Comparison of ENCODE assay signal across 8 cellular contexts in genomic region chr19:38263696-38264485, GRCh38. TPM values are rescaled to one million over a fixed set of nuclear protein-coding genes. Genes with fewer than 3 reads are reported as not detected.
DNase-seq lines count a peak whose midpoint lies in the region; ATAC-seq and TF ChIP-seq lines count a peak whose summit lies in the region.

No MANE protein-coding gene starts in this region.

- H3K4me3 Mint-ChIP-seq in natural killer cell treated with Interleukin-12 subunit alpha and Interleukin-12 subunit beta and Interleukin-15 and Interleukin-18, amount 100 ng/mL, for 72 hours: peak overlapping the region; percentile 70
- H3K4me3 Mint-ChIP-seq in stimulated activated naive CD8-positive, alpha-beta T cell treated with anti-CD3 and anti-CD28 coated beads, Interleukin-15, Interleukin-2, amounts not matched to agents 100 ng/mL and 50 ng/mL, for 24 hours: peak overlapping the region; percentile 82

- peaks cover 21 to 36% of the 10 kb centered on the region in 2 donors for H3K27me3 Mint-ChIP-seq in natural killer cell treated with Interleukin-12 subunit alpha and Interleukin-12 subunit beta and Interleukin-15 and Interleukin-18, amount 100 ng/mL, for 72 hours
- H3K27me3 Mint-ChIP-seq in stimulated activated naive CD8-positive, alpha-beta T cell treated with anti-CD3 and anti-CD28 coated beads, Interleukin-15, Interleukin-2, amounts not matched to agents 100 ng/mL and 50 ng/mL, for 24 hours: no peaks in the 10 kb centered on the region

- peak overlapping the region; percentile 62 to 87 for H3K27ac Mint-ChIP-seq in natural killer cell treated with Interleukin-12 subunit alpha and Interleukin-12 subunit beta and Interleukin-15 and Interleukin-18, amount 100 ng/mL, for 72 hours
- peak overlapping the region; percentile 90 for H3K27ac Mint-ChIP-seq in stimulated activated naive CD8-positive, alpha-beta T cell treated with anti-CD3 and anti-CD28 coated beads, Interleukin-15, Interleukin-2, amounts not matched to agents 100 ng/mL and 50 ng/mL, for 24 hours

- H3K4me3 ChIP-seq in AG10803 (ENCODE audit: low read length): peak overlapping the region; percentile 47

- ATAC-seq in GM21576 (IDR thresholded peaks at IDR 0.05; ENCODE audit: unreplicated experiment) (peak; percentile 61), esophagus mucosa (peak; percentile 94)
- ATAC-seq in natural killer cell treated with Interleukin-12 subunit alpha and Interleukin-12 subunit beta and Interleukin-15 and Interleukin-18, amount 100 ng/mL, for 72 hours: peak; percentile 78 to 85

- peaks cover 16 to 18% of the 10 kb centered on the region in 2 donors for H3K4me1 Mint-ChIP-seq in natural killer cell treated with Interleukin-12 subunit alpha and Interleukin-12 subunit beta and Interleukin-15 and Interleukin-18, amount 100 ng/mL, for 72 hours (ENCODE audit: low read depth in 2 of 2)
- peaks cover 38% of the 10 kb centered on the region for H3K4me1 Mint-ChIP-seq in stimulated activated naive CD8-positive, alpha-beta T cell treated with anti-CD3 and anti-CD28 coated beads, Interleukin-15, Interleukin-2, amounts not matched to agents 100 ng/mL and 50 ng/mL, for 24 hours (ENCODE audit: low read depth)

- TF ChIP-seq CTCF in AG10803 (conservative IDR thresholded peaks at IDR 0.05; ENCODE audit: low read length): no peak

- H3K36me3 Mint-ChIP-seq in natural killer cell treated with Interleukin-12 subunit alpha and Interleukin-12 subunit beta and Interleukin-15 and Interleukin-18, amount 100 ng/mL, for 72 hours: no peaks in the 10 kb centered on the region
- no peaks in the 10 kb centered on the region for H3K36me3 Mint-ChIP-seq in stimulated activated naive CD8-positive, alpha-beta T cell treated with anti-CD3 and anti-CD28 coated beads, Interleukin-15, Interleukin-2, amounts not matched to agents 100 ng/mL and 50 ng/mL, for 24 hours (ENCODE audit: low read depth)

- no peaks in the 10 kb centered on the region for H3K9me3 Mint-ChIP-seq in natural killer cell treated with Interleukin-12 subunit alpha and Interleukin-12 subunit beta and Interleukin-15 and Interleukin-18, amount 100 ng/mL, for 72 hours
- H3K9me3 Mint-ChIP-seq in stimulated activated naive CD8-positive, alpha-beta T cell treated with anti-CD3 and anti-CD28 coated beads, Interleukin-15, Interleukin-2, amounts not matched to agents 100 ng/mL and 50 ng/mL, for 24 hours: no peaks in the 10 kb centered on the region

- DNase-seq in AG10803 (ENCODE audit: low read depth) (peak; percentile 81), NCI-H226 (peak; percentile 31), NCI-H446 (lab: John Stamatoyannopoulos, UW) (no peak)
- DNase-seq in activated CD8-positive, alpha-beta memory T cell treated with anti-CD3 and anti-CD28 coated beads, Interleukin-2, amount 50 U/mL, for 24 hours (ENCODE audit: extremely low read depth): peak; percentile 30
- DNase-seq in natural killer cell treated with Interleukin-12 subunit alpha and Interleukin-12 subunit beta and Interleukin-15 and Interleukin-18, amount 100 ng/mL, for 72 hours (ENCODE audit: low spot score): peak; percentile 64

RNA-seq across cellular contexts. Expression of gene SPINT2, which starts 0.5 kb away (rescaled TPM):
- 356 TPM for total RNA-seq in esophagus mucosa
- 1 to 10 TPM; 6.9 to 9.1 TPM for total RNA-seq in natural killer cell treated with Interleukin-12 subunit alpha and Interleukin-12 subunit beta and Interleukin-15 and Interleukin-18, amount 100 ng/mL, for 72 hours

RNA-seq across cellular contexts. Expression of gene PPP1R14A, which starts 7.7 kb away (rescaled TPM):
- 2.8 TPM for total RNA-seq in esophagus mucosa
- not detected for total RNA-seq in natural killer cell treated with Interleukin-12 subunit alpha and Interleukin-12 subunit beta and Interleukin-15 and Interleukin-18, amount 100 ng/mL, for 72 hours

RNA-seq across cellular contexts. Expression of gene DPF1, which starts 39.9 kb away (rescaled TPM):
- total RNA-seq in esophagus mucosa: 0.16 TPM
- under 1 TPM in 1 of 2 donors, not detected in 1; 0.12 TPM for total RNA-seq in natural killer cell treated with Interleukin-12 subunit alpha and Interleukin-12 subunit beta and Interleukin-15 and Interleukin-18, amount 100 ng/mL, for 72 hours

RNA-seq across cellular contexts. Expression of gene C19orf33, which starts 40.2 kb away (rescaled TPM):
- total RNA-seq in esophagus mucosa: 272 TPM
- total RNA-seq in natural killer cell treated with Interleukin-12 subunit alpha and Interleukin-12 subunit beta and Interleukin-15 and Interleukin-18, amount 100 ng/mL, for 72 hours: not detected

RNA-seq across cellular contexts. Expression of gene YIF1B, which starts 51.9 kb away (rescaled TPM):
- total RNA-seq in esophagus mucosa: 43.1 TPM
- total RNA-seq in natural killer cell treated with Interleukin-12 subunit alpha and Interleukin-12 subunit beta and Interleukin-15 and Interleukin-18, amount 100 ng/mL, for 72 hours: 10 to 100 TPM; 56.0 to 59.2 TPM

Comparison
In these comparisons a context has a peak if more than half of its experiments do, and no peak if none do; other contexts are left out.
1. DNase-seq: peak in AG10803 (single experiment), NCI-H226 (single experiment), activated CD8-positive, alpha-beta memory T cell treated with anti-CD3 and anti-CD28 coated beads, Interleukin-2, amount 50 U/mL, for 24 hours (single experiment) and natural killer cell treated with Interleukin-12 subunit alpha and Interleukin-12 subunit beta and Interleukin-15 and Interleukin-18, amount 100 ng/mL, for 72 hours (single experiment); none in NCI-H446 (0 of 2).
2. RNA of gene SPINT2, which starts 0.5 kb away (total RNA-seq): 356 TPM in esophagus mucosa (single experiment); 6.9 to 9.1 TPM in natural killer cell treated with Interleukin-12 subunit alpha and Interleukin-12 subunit beta and Interleukin-15 and Interleukin-18, amount 100 ng/mL, for 72 hours; every median in the first group is over 10 times any median in the second.
3. Peak in every context shown above with its lines, with median percentiles within 50 percentile points of each other: ATAC-seq.